Comparison of ENCODE assay signal across 1 cellular context in genomic region chr5:68314465-68314864, GRCh38.
TF ChIP-seq lines count a peak whose summit lies in the region.

No MANE protein-coding gene starts in this region.

TF ChIP-seq in K562, 482 proteins besides CTCF, POLR2A, EP300 and RAD21 (continued from another document):
- TF ChIP-seq THRB (CRISPR knock-in tag; conservative IDR thresholded peaks at IDR 0.05) (no peak), HDAC2 (IDR thresholded peaks at IDR 0.05) (0 out of 2 replicates have a peak, but pooled peaks have one; percentile 32), SIN3B (IDR thresholded peaks at IDR 0.05; ENCODE audit: low read depth) (no peak), TSHZ1 (CRISPR knock-in tag; IDR thresholded peaks at IDR 0.05) (no peak), BCOR (IDR thresholded peaks at IDR 0.05) (peak; percentile 87), ETS2 (tag; IDR thresholded peaks at IDR 0.05; ENCODE audit: borderline replicate concordance, poor library complexity, severe bottlenecking) (no peak), SMARCA5 (IDR thresholded peaks at IDR 0.05) (peak; percentile 63; the same call in 1 of the 2 replicates), RBM25 (IDR thresholded peaks at IDR 0.05; ENCODE audit: low read depth, low read length, severe bottlenecking) (peak; percentile 96), ZFP36 (IDR thresholded peaks at IDR 0.05; ENCODE audit: low read depth, low read length, partially characterized antibody) (no peak), E2F6 (IDR thresholded peaks at IDR 0.05; ENCODE audit: borderline replicate concordance in 1 of 2, extremely low read depth in 1 of 2, insufficient read depth in 1 of 2, insufficient read length in 1 of 2, low read depth in 1 of 2, low read length in 1 of 2, poor library complexity in 1 of 2, severe bottlenecking in 1 of 2) (no peak), CREM (IDR thresholded peaks at IDR 0.05; ENCODE audit: low read depth) (no peak), ARID3A (IDR thresholded peaks at IDR 0.05; ENCODE audit: borderline replicate concordance, low read depth, low read length) (no peak), KLF16 (IDR thresholded peaks at IDR 0.05) (no peak), SIRT6 (IDR thresholded peaks at IDR 0.05; ENCODE audit: low read depth, low read length) (no peak), CREB1 (IDR thresholded peaks at IDR 0.05) (no peak), CREB1 (CRISPR knock-in tag; IDR thresholded peaks at IDR 0.05) (no peak), KAT8 (IDR thresholded peaks at IDR 0.05; ENCODE audit: low read depth) (no peak), KDM1A (IDR thresholded peaks at IDR 0.05) (peak; percentile 61 to 83; a peak in 3 of 4 replicates), ELK3 (CRISPR knock-in tag; IDR thresholded peaks at IDR 0.05) (no peak)
